Comparison of ENCODE assay signal across 9 cellular contexts in the genomic region with DNA sequence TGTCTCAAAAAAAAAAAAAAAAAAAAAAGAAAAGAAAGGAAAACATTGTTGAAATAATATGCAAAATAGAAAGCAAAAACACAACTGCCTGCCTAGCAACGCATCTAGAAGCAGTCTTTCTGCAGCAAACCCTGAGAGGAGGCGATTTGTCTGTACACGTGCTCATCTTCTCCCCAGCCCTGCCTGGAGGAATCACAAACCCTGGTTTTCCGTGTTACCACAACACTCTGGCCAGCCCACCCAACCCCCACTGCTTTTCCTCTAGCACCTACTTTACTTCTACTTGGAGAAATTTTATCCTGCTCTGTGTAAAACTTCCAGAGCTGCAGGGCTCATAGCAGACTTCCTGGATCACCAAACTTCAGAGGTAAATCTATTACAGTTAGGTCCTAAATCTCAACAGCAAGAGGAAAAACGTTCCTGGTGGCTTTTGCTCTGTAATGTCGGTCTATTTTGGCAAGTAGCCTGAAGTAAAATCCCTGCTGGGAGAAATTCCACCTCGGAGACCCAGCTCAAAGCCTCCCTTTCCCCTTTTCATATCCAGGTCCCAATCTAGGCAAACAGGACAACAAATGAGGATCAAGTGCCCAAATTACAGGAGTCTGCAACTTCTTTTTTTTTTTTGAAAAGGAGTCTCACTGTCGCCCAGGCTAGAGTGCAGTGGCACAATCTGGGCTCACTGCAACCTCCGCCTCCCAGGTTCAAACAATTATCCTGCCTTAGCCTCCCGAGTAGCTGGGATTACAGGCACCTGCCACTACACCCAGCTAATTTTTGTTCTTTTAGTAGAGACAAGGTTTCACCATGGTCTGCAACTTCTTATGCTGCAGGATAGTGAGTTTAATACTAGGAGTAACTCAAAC.
DNase-seq lines count a peak whose midpoint lies in the region; ATAC-seq and TF ChIP-seq lines count a peak whose summit lies in the region.
"Had no signal": no experiment of that assay in that cellular context is flagged by ENCODE, and none has a peak within 500 bp of the region (broad histone marks: within the 10 kb centered on the region; RNA-seq: fewer than 3 reads in every experiment).

No MANE protein-coding gene starts in this region.

- peaks cover 2% of the 10 kb centered on the region for H3K4me1 ChIP-seq in fibroblast of lung (ENCODE audit: control insufficient read depth, extremely low read depth, insufficient read depth, low read length)
- H3K4me1 ChIP-seq in mucosa of stomach (ENCODE audit: control insufficient read depth, insufficient read depth, low read length), result peaks cover 47% of the 10 kb centered on the region

- peaks cover 57% of the 10 kb centered on the region for H3K79me2 ChIP-seq in fibroblast of lung (ENCODE audit: control insufficient read depth, insufficient read depth, low read length)

- H3K9me3 ChIP-seq in fibroblast of lung (ENCODE audit: control insufficient read depth, insufficient read depth, low read depth, low read length), result no peaks in the 10 kb centered on the region
- no peaks in the 10 kb centered on the region for H3K9me3 ChIP-seq in mucosa of stomach (ENCODE audit: control insufficient read depth, low read length)

- peak overlapping the region; percentile 24 for H2AFZ ChIP-seq in fibroblast of lung (ENCODE audit: low read length)

- H3K9me3 Mint-ChIP-seq in activated T-cell treated with anti-CD3 and anti-CD28 coated beads, Interleukin-2, amount 50 U/mL, for 4 hours, result no peaks in the 10 kb centered on the region
- H3K9me3 Mint-ChIP-seq: natural killer cell treated with Interleukin-12 subunit alpha and Interleukin-12 subunit beta and Interleukin-15 and Interleukin-18, amount 100 ng/mL, for 72 hours had no signal

- H3K4me3 ChIP-seq in fibroblast of lung (replicated peaks in 1 of 4; ENCODE audit: control extremely low read depth in 1 of 4, insufficient read depth in 1 of 4, low read depth in 3 of 4, low read length in 4 of 4), result peak overlapping the region in 3 of 4 experiments; percentile 1 to 51 (median 46)
- H3K4me3 ChIP-seq in mucosa of stomach (ENCODE audit: low read length), result no peak overlapping the region

- no peak for ATAC-seq in stimulated activated naive CD8-positive, alpha-beta T cell treated with anti-CD3 and anti-CD28 coated beads, Interleukin-15, Interleukin-2, amounts not matched to agents 100 U/mL and 50 U/mL, for 24 hours
- ATAC-seq in activated T-cell treated with anti-CD3 and anti-CD28 coated beads, Interleukin-2, amount 50 U/mL, for 4 hours, result no peak
- ATAC-seq in HG03139 (IDR thresholded peaks at IDR 0.05; ENCODE audit: unreplicated experiment), result no peak
- ATAC-seq: natural killer cell treated with Interleukin-12 subunit alpha and Interleukin-12 subunit beta and Interleukin-15 and Interleukin-18, amount 100 ng/mL, for 72 hours had no signal

- no peaks in the 10 kb centered on the region for H3K4me1 Mint-ChIP-seq in activated T-cell treated with anti-CD3 and anti-CD28 coated beads, Interleukin-2, amount 50 U/mL, for 4 hours (ENCODE audit: low read depth)

- no peak overlapping the region for H3K4me3 Mint-ChIP-seq in activated T-cell treated with anti-CD3 and anti-CD28 coated beads, Interleukin-2, amount 50 U/mL, for 4 hours
- H3K4me3 Mint-ChIP-seq: natural killer cell treated with Interleukin-12 subunit alpha and Interleukin-12 subunit beta and Interleukin-15 and Interleukin-18, amount 100 ng/mL, for 72 hours had no signal

- H3K4me2 ChIP-seq in fibroblast of lung (ENCODE audit: extremely low read depth, insufficient read depth, low read length), result peak overlapping the region; percentile 90

- DNase-seq in A172 (ENCODE audit: low spot score) (peak; percentile 71), NCI-H69 (lab: John Stamatoyannopoulos, UW) (peak; percentile 46), fibroblast of lung (ENCODE audit: low read depth in 2 of 2) (peak; percentile 63 to 72), OCI-M2 (lab: John Stamatoyannopoulos, UW; ENCODE audit: unreplicated experiment) (no peak)
- no peak for DNase-seq in stimulated activated naive CD8-positive, alpha-beta T cell treated with anti-CD3 and anti-CD28 coated beads, Interleukin-15, Interleukin-2, amounts not matched to agents 100 U/mL and 50 U/mL, for 24 hours
- DNase-seq in activated T-cell treated with anti-CD3 and anti-CD28 coated beads, Interleukin-2, amount 50 U/mL, for 4 hours, result no peak

- H3K27me3 ChIP-seq in fibroblast of lung (ENCODE audit: control insufficient read depth, insufficient read depth, low read length) (no peaks in the 10 kb centered on the region), mucosa of stomach (ENCODE audit: control insufficient read depth, insufficient read depth, low read length) (no peaks in the 10 kb centered on the region)

- TF ChIP-seq CTCF in fibroblast of lung (conservative IDR thresholded peaks at IDR 0.05 in 1 of 2, IDR thresholded peaks at IDR 0.05 in 1 of 2; ENCODE audit: low read depth in 1 of 2, low read length in 2 of 2), result no peak

- no peak overlapping the region for H3K9ac ChIP-seq in fibroblast of lung (ENCODE audit: insufficient read depth, low read length)
- H3K9ac ChIP-seq in mucosa of stomach (ENCODE audit: low read length), result peak overlapping the region; percentile 2

- peaks cover 2% of the 10 kb centered on the region for H3K36me3 Mint-ChIP-seq in activated T-cell treated with anti-CD3 and anti-CD28 coated beads, Interleukin-2, amount 50 U/mL, for 4 hours (ENCODE audit: insufficient read depth)
- H3K36me3 Mint-ChIP-seq: natural killer cell treated with Interleukin-12 subunit alpha and Interleukin-12 subunit beta and Interleukin-15 and Interleukin-18, amount 100 ng/mL, for 72 hours had no signal

- H3K27me3 Mint-ChIP-seq in activated T-cell treated with anti-CD3 and anti-CD28 coated beads, Interleukin-2, amount 50 U/mL, for 4 hours (ENCODE audit: low read depth), result no peaks in the 10 kb centered on the region
- H3K27me3 Mint-ChIP-seq: natural killer cell treated with Interleukin-12 subunit alpha and Interleukin-12 subunit beta and Interleukin-15 and Interleukin-18, amount 100 ng/mL, for 72 hours had no signal

- peaks cover 1% of the 10 kb centered on the region for H3K36me3 ChIP-seq in fibroblast of lung (ENCODE audit: control insufficient read depth, insufficient read depth, low read length)
- no peaks in the 10 kb centered on the region for H3K36me3 ChIP-seq in mucosa of stomach (ENCODE audit: control insufficient read depth, insufficient read depth, low read length)

- H4K20me1 ChIP-seq in fibroblast of lung (ENCODE audit: control insufficient read depth, extremely low read depth, insufficient read depth, low read length), result no peaks in the 10 kb centered on the region

- peak overlapping the region; percentile 62 for H3K27ac ChIP-seq in fibroblast of lung (ENCODE audit: insufficient read depth, low read length)

Comparison
In these comparisons a context has a peak if more than half of its experiments do, and no peak if none do; other contexts are left out.
1. DNase-seq: peak in A172 (single experiment), NCI-H69 (single experiment) and fibroblast of lung (2 of 2); none in stimulated activated naive CD8-positive, alpha-beta T cell treated with anti-CD3 and anti-CD28 coated beads, Interleukin-15, Interleukin-2, amounts not matched to agents 100 U/mL and 50 U/mL, for 24 hours (single experiment), OCI-M2 (single experiment) and activated T-cell treated with anti-CD3 and anti-CD28 coated beads, Interleukin-2, amount 50 U/mL, for 4 hours (single experiment).